Comparison of ENCODE assay signal across 8 cellular contexts in genomic region chr2:54457326-54458023, GRCh38. TPM values are rescaled to one million over a fixed set of nuclear protein-coding genes. Genes with fewer than 3 reads are reported as not detected.
A peak's percentile ranks its signal among the peaks of the same experiment; 100 is the strongest.
DNase-seq lines count a peak whose midpoint lies in the region; ATAC-seq and TF ChIP-seq lines count a peak whose summit lies in the region.

No MANE protein-coding gene starts in this region.

- H3K36me3 ChIP-seq in right atrium auricular region = no peaks in the 10 kb centered on the region
- H3K36me3 ChIP-seq in rectal smooth muscle tissue (ENCODE audit: control insufficient read depth, insufficient read depth, low read length) = no peaks in the 10 kb centered on the region

- H3K27ac ChIP-seq in right atrium auricular region = peak overlapping the region; percentile 96 to 97
- H3K27ac ChIP-seq in rectal smooth muscle tissue (ENCODE audit: low read depth, low read length) = peak overlapping the region; percentile 83

- H3K9ac ChIP-seq in rectal smooth muscle tissue (ENCODE audit: low read length) = peak overlapping the region; percentile 36

- ATAC-seq in activated naive CD8-positive, alpha-beta T cell treated with anti-CD3 and anti-CD28 coated beads, Interleukin-2, amount 10 ng/mL, durations not matched to agents 7 days and 5 days (ENCODE audit: low read depth) = peak; percentile 26
- no peak for ATAC-seq in HG02870 (IDR thresholded peaks at IDR 0.05; ENCODE audit: unreplicated experiment)
- ATAC-seq in HG03025 (IDR thresholded peaks at IDR 0.05; ENCODE audit: low FRiP score, unreplicated experiment) = no peak

- peaks cover 0 to 51% of the 10 kb centered on the region in 2 donors for H3K4me1 ChIP-seq in right atrium auricular region
- peaks cover 9% of the 10 kb centered on the region for H3K4me1 ChIP-seq in rectal smooth muscle tissue (ENCODE audit: control insufficient read depth, insufficient read depth, low read length)

- H3K27me3 ChIP-seq in right atrium auricular region = no peaks in the 10 kb centered on the region
- H3K27me3 ChIP-seq in rectal smooth muscle tissue (ENCODE audit: control insufficient read depth, insufficient read depth, low read length) = no peaks in the 10 kb centered on the region

- DNase-seq in T-helper 1 cell (no peak), NCI-H2227 (lab: John Stamatoyannopoulos, UW; ENCODE audit: unreplicated experiment) (peak; percentile 70), right atrium auricular region (ENCODE audit: low spot score) (no peak)
- peak; percentile 35 for DNase-seq in activated naive CD8-positive, alpha-beta T cell treated with anti-CD3 and anti-CD28 coated beads, Interleukin-2, amount 10 ng/mL, durations not matched to agents 7 days and 5 days

- H3K4me3 ChIP-seq in right atrium auricular region = peak overlapping the region; percentile 71 to 89
- H3K4me3 ChIP-seq in rectal smooth muscle tissue (ENCODE audit: low read length) = peak overlapping the region; percentile 60

- no peak overlapping the region for H3K27ac Mint-ChIP-seq in T-helper 1 cell treated with Interleukin-12 subunit alpha and Interleukin-12 subunit beta and Interleukin-4 antibody, amounts not matched to agents 30 μg/mL and 1 μg/mL, for 36 hours
- no peak overlapping the region for H3K27ac Mint-ChIP-seq in activated naive CD8-positive, alpha-beta T cell treated with anti-CD3 and anti-CD28 coated beads, Interleukin-2, amount 10 ng/mL, durations not matched to agents 7 days and 5 days

- H3K4me1 Mint-ChIP-seq in T-helper 1 cell treated with Interleukin-12 subunit alpha and Interleukin-12 subunit beta and Interleukin-4 antibody, amounts not matched to agents 30 μg/mL and 1 μg/mL, for 36 hours (ENCODE audit: low read depth) = peaks cover 13% of the 10 kb centered on the region
- H3K4me1 Mint-ChIP-seq in activated naive CD8-positive, alpha-beta T cell treated with anti-CD3 and anti-CD28 coated beads, Interleukin-2, amount 10 ng/mL, durations not matched to agents 7 days and 5 days = peaks cover 12% of the 10 kb centered on the region

- no peaks in the 10 kb centered on the region for H3K9me3 ChIP-seq in right atrium auricular region

- POLR2A ChIA-PET in activated naive CD8-positive, alpha-beta T cell treated with anti-CD3 and anti-CD28 coated beads, Interleukin-2, amount 10 ng/mL, durations not matched to agents 7 days and 5 days (lab: Charles Lee) = no interaction called here

- H3K27me3 Mint-ChIP-seq in T-helper 1 cell treated with Interleukin-12 subunit alpha and Interleukin-12 subunit beta and Interleukin-4 antibody, amounts not matched to agents 30 μg/mL and 1 μg/mL, for 36 hours (ENCODE audit: low read depth) = peaks cover 66% of the 10 kb centered on the region
- peaks cover 72% of the 10 kb centered on the region for H3K27me3 Mint-ChIP-seq in activated naive CD8-positive, alpha-beta T cell treated with anti-CD3 and anti-CD28 coated beads, Interleukin-2, amount 10 ng/mL, durations not matched to agents 7 days and 5 days

- no peak for TF ChIP-seq CTCF in right atrium auricular region (IDR thresholded peaks at IDR 0.05)

- H3K36me3 Mint-ChIP-seq in T-helper 1 cell treated with Interleukin-12 subunit alpha and Interleukin-12 subunit beta and Interleukin-4 antibody, amounts not matched to agents 30 μg/mL and 1 μg/mL, for 36 hours (ENCODE audit: low read depth) = peaks cover 2% of the 10 kb centered on the region
- no peaks in the 10 kb centered on the region for H3K36me3 Mint-ChIP-seq in activated naive CD8-positive, alpha-beta T cell treated with anti-CD3 and anti-CD28 coated beads, Interleukin-2, amount 10 ng/mL, durations not matched to agents 7 days and 5 days

- H3K4me3 Mint-ChIP-seq in T-helper 1 cell treated with Interleukin-12 subunit alpha and Interleukin-12 subunit beta and Interleukin-4 antibody, amounts not matched to agents 30 μg/mL and 1 μg/mL, for 36 hours = peak overlapping the region; percentile 85
- peak overlapping the region; percentile 89 for H3K4me3 Mint-ChIP-seq in activated naive CD8-positive, alpha-beta T cell treated with anti-CD3 and anti-CD28 coated beads, Interleukin-2, amount 10 ng/mL, durations not matched to agents 7 days and 5 days

- no peaks in the 10 kb centered on the region for H3K9me3 Mint-ChIP-seq in T-helper 1 cell treated with Interleukin-12 subunit alpha and Interleukin-12 subunit beta and Interleukin-4 antibody, amounts not matched to agents 30 μg/mL and 1 μg/mL, for 36 hours
- no peaks in the 10 kb centered on the region for H3K9me3 Mint-ChIP-seq in activated naive CD8-positive, alpha-beta T cell treated with anti-CD3 and anti-CD28 coated beads, Interleukin-2, amount 10 ng/mL, durations not matched to agents 7 days and 5 days

RNA-seq across cellular contexts. Expression of gene SPTBN1, which starts 1.3 kb away (rescaled TPM):
- 100 to 1,000 TPM; 120 to 127 TPM for total RNA-seq in activated naive CD8-positive, alpha-beta T cell treated with anti-CD3 and anti-CD28 coated beads, Interleukin-2, amount 10 ng/mL, durations not matched to agents 7 days and 5 days
- total RNA-seq in right atrium auricular region = 100 to 1,000 TPM; 265 to 382 TPM

Comparison
In these comparisons a context has a peak if more than half of its experiments do, and no peak if none do; other contexts are left out.
1. DNase-seq: peak in NCI-H2227 (single experiment) and activated naive CD8-positive, alpha-beta T cell treated with anti-CD3 and anti-CD28 coated beads, Interleukin-2, amount 10 ng/mL, durations not matched to agents 7 days and 5 days (single experiment); none in T-helper 1 cell (0 of 5) and right atrium auricular region (single experiment).